Comparison of ENCODE assay signal across 22 cellular contexts in the genomic region with DNA sequence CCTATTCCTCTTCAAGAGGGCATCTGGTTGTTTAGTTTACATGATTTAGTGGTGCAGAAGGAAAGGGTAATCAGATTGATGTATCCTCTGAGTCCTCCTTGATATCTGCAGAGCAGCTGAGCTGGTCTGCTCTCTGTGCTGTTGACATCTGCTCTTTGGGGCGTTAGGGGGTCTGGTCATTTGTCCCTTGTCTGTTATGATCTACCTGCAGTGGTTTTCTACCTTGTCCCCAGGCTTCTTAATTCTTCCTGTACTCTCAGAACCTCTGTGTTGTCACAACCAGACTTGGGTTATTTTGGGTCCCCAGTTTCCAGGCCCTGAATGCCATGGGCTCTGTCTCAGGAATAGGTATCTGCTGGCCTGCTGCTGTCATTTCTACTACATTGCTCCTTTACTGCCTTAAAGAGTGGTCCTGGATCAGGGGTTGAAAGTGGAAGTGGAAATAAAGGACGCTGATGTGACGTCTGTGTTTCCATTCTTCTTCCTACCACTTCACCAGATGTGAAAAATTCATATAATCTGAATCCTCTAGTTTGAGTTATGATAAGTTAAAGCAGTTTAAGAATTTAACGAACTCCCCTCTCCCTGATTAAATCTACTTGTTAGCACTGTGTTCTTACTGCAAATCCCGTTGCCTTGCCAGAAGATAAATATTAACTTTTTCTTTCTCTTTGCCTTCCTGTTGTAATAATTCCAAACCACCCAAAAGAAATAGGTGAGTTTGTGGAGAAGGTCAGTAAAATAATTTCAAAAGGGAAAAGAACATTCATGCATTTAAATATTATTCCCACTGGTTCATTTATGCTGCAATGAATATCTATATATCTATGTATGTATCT. TPM values are rescaled to one million over a fixed set of nuclear protein-coding genes. Genes with fewer than 3 reads are reported as not detected.
DNase-seq lines count a peak whose midpoint lies in the region; ATAC-seq, FAIRE-seq and TF ChIP-seq lines count a peak whose summit lies in the region.
"Had no signal": no experiment of that assay in that cellular context is flagged by ENCODE, and none has a peak within 500 bp of the region (broad histone marks: within the 10 kb centered on the region; RNA-seq: fewer than 3 reads in every experiment).

No MANE protein-coding gene starts in this region.

- POLR2A ChIA-PET in GM12878 (lab: Charles Lee) = no interaction called here

- H3K79me2 ChIP-seq in GM12878 (ENCODE audit: control insufficient read depth, insufficient read depth, low read length) = no peaks in the 10 kb centered on the region

- H3K4me3 ChIP-seq in GM12878 = no peak overlapping the region
- H3K4me3 ChIP-seq in HAP-1 = no peak overlapping the region
- H3K4me3 ChIP-seq: BLaER1 treated with 17β-estradiol and CSF1 and Interleukin-3, amounts not matched to agents 10 nM and 100 nM; GM23248 had no signal

- TF ChIP-seq RAD21 in GM12878 (IDR thresholded peaks at IDR 0.05; ENCODE audit: insufficient read depth, low read depth, low read length) = no peak

- no peak for TF ChIP-seq CTCF in GM12878 (IDR thresholded peaks at IDR 0.05 in 2 of 3, conservative IDR thresholded peaks at IDR 0.05 in 1 of 3; ENCODE audit: control insufficient read depth in 2 of 3, extremely low read depth in 1 of 3, insufficient read depth in 1 of 3, low read depth in 3 of 3, low read length in 3 of 3)

- no peaks in the 10 kb centered on the region for H3K27me3 ChIP-seq in GM12878 (replicated peaks in 1 of 2; ENCODE audit: control insufficient read depth in 2 of 2, insufficient read depth in 2 of 2, low read length in 1 of 2)
- 0 out of 2 replicates have a peak, but pooled peaks cover 2% of the 10 kb centered on the region for H3K27me3 ChIP-seq in HAP-1 (ENCODE audit: low read depth)
- H3K27me3 ChIP-seq: BLaER1 treated with 17β-estradiol and CSF1 and Interleukin-3, amounts not matched to agents 10 nM and 100 nM had no signal

- H3K36me3 ChIP-seq in GM12878 (ENCODE audit: control insufficient read depth in 2 of 2, insufficient read depth in 2 of 2, low read length in 1 of 2) = no peaks in the 10 kb centered on the region
- no peaks in the 10 kb centered on the region for H3K36me3 ChIP-seq in HAP-1 (replicated peaks)
- H3K36me3 ChIP-seq: BLaER1 treated with 17β-estradiol and CSF1 and Interleukin-3, amounts not matched to agents 10 nM and 100 nM had no signal

- no peak overlapping the region for H2AFZ ChIP-seq in GM12878 (ENCODE audit: control insufficient read depth, low read depth, low read length)
- H2AFZ ChIP-seq: GM23248 had no signal

- peak; percentile 64 for FAIRE-seq in GM12878 (lab: Jason Lieb, UNC)

- no peak overlapping the region for H3K4me2 ChIP-seq in GM12878 (ENCODE audit: control insufficient read depth, insufficient read depth)
- H3K4me2 ChIP-seq: BLaER1 treated with 17β-estradiol and CSF1 and Interleukin-3, amounts not matched to agents 10 nM and 100 nM had no signal

- H3K4me1 ChIP-seq in GM12878 (ENCODE audit: control insufficient read depth, insufficient read depth, low read length) (no peaks in the 10 kb centered on the region), HAP-1 (no peaks in the 10 kb centered on the region)
- H3K4me1 ChIP-seq: BLaER1 treated with 17β-estradiol and CSF1 and Interleukin-3, amounts not matched to agents 10 nM and 100 nM; Caco-2 had no signal

- in situ Hi-C loops in GM12878 (cut with MboI) = no loop called here
- in situ Hi-C loops in HAP-1 (cut with MboI; ENCODE audit: low sequenced_read_pairs) = no loop called here

- no peaks in the 10 kb centered on the region for H4K20me1 ChIP-seq in GM12878 (ENCODE audit: control insufficient read depth, insufficient read depth)
- H4K20me1 ChIP-seq: BLaER1 treated with 17β-estradiol and CSF1 and Interleukin-3, amounts not matched to agents 10 nM and 100 nM had no signal

- H3K27ac ChIP-seq in GM12878 (ENCODE audit: control insufficient read depth, insufficient read depth) = no peak overlapping the region
- H3K27ac ChIP-seq: 22Rv1; BLaER1 treated with 17β-estradiol and CSF1 and Interleukin-3, amounts not matched to agents 10 nM and 100 nM; GM23248; RWPE1 had no signal

- no peak for TF ChIP-seq POLR2A in GM12878 (IDR thresholded peaks at IDR 0.05; ENCODE audit: low read depth, low read length)

- H3K9me3 ChIP-seq in GM12878 (replicated peaks; ENCODE audit: control insufficient read depth, insufficient read depth, low read length) (no peaks in the 10 kb centered on the region), HAP-1 (no peaks in the 10 kb centered on the region)
- H3K9me3 ChIP-seq: BLaER1 treated with 17β-estradiol and CSF1 and Interleukin-3, amounts not matched to agents 10 nM and 100 nM; Caco-2 had no signal

- under 1% methylated on average over 5 of the region's 5 CpGs for WGBS in GM12878 (ENCODE audit: insufficient coverage, insufficient replicate concordance, low lambda C conversion rate, missing lambda C conversion rate)

- CTCF ChIA-PET in GM12878 (lab: Yijun Ruan, JAX) = no interaction called here

- peak; percentile 28 for DNase-seq in NCI-H82 (lab: John Stamatoyannopoulos, UW)
- no peak for DNase-seq in NCI-H82 treated with DMSO at 0.1 percent for 48 hours (lab: John Stamatoyannopoulos, UW; ENCODE audit: unreplicated experiment)
- DNase-seq in GM12878 (ENCODE audit: low read depth, low spot score) = no peak
- DNase-seq in left lobe of liver (ENCODE audit: low spot score) = no peak
- no peak for DNase-seq in HAP-1 (ENCODE audit: low spot score in 2 of 2)
- no peak for DNase-seq in GOT3 (lab: John Stamatoyannopoulos, UW)
- no peak for DNase-seq in activated CD4-positive, alpha-beta T cell treated with anti-CD3 and anti-CD28 coated beads for 48 hours
- DNase-seq: Caco-2; CD4-positive, alpha-beta memory T cell; DMS 273 treated with DMSO at 0.1 percent for 48 hours; DMS79 treated with DMSO at 0.1 percent for 48 hours; NCI-H1105 treated with DMSO at 0.1 percent for 48 hours; NCI-H1694; NCI-H2081; NCI-H2171 treated with DMSO at 0.1 percent for 48 hours; NCI-H524 treated with DMSO at 0.1 percent for 48 hours had no signal

- intact Hi-C loops in GM12878 (cut with micrococcal nuclease; ENCODE audit: unreplicated experiment) = no loop called here

- RAD21 ChIA-PET in GM12878 (lab: Charles Lee; ENCODE audit: unreplicated experiment) = no interaction called here

- peak; percentile 34 for ATAC-seq in GM12878
- peak; percentile 54 for ATAC-seq in left lobe of liver
- no peak for ATAC-seq in GM18907 (IDR thresholded peaks at IDR 0.05; ENCODE audit: unreplicated experiment)

- no peak overlapping the region for H3K9ac ChIP-seq in GM12878 (ENCODE audit: control insufficient read depth, insufficient read depth, low read length)
- H3K9ac ChIP-seq: BLaER1 treated with 17β-estradiol and CSF1 and Interleukin-3, amounts not matched to agents 10 nM and 100 nM; GM23248 had no signal

- SMC1A ChIA-PET in GM12878 (lab: Charles Lee; ENCODE audit: uncharacterized antibody, unreplicated experiment) = no interaction called here

- BruUV-seq in GM12878 (replicated peaks; lab: Mats Ljungman, UMichigan) = no TSS peak

- no peak for TF ChIP-seq EP300 in GM12878 (IDR thresholded peaks at IDR 0.05; ENCODE audit: borderline replicate concordance in 1 of 2, control insufficient read depth in 1 of 2, low read depth in 2 of 2, low read length in 2 of 2)

TF ChIP-seq in GM12878, 131 proteins besides CTCF, POLR2A, EP300 and RAD21 (continues in another document):
- TF ChIP-seq RELA (IDR thresholded peaks at IDR 0.05; ENCODE audit: borderline replicate concordance, partially characterized antibody) (no peak), NR2C1 (IDR thresholded peaks at IDR 0.05) (no peak), POLR2AphosphoS5 (IDR thresholded peaks at IDR 0.05; ENCODE audit: low read length) (no peak), MTA3 (IDR thresholded peaks at IDR 0.05; ENCODE audit: borderline replicate concordance, low read length) (no peak), BCL11A (IDR thresholded peaks at IDR 0.05; ENCODE audit: low read depth, low read length) (no peak)
- TF ChIP-seq, protein P1, sequence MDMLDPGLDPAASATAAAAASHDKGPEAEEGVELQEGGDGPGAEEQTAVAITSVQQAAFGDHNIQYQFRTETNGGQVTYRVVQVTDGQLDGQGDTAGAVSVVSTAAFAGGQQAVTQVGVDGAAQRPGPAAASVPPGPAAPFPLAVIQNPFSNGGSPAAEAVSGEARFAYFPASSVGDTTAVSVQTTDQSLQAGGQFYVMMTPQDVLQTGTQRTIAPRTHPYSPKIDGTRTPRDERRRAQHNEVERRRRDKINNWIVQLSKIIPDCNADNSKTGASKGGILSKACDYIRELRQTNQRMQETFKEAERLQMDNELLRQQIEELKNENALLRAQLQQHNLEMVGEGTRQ (IDR thresholded peaks at IDR 0.05; ENCODE audit: borderline replicate concordance, low read depth, low read length) = no peak
- TF ChIP-seq, protein P2, sequence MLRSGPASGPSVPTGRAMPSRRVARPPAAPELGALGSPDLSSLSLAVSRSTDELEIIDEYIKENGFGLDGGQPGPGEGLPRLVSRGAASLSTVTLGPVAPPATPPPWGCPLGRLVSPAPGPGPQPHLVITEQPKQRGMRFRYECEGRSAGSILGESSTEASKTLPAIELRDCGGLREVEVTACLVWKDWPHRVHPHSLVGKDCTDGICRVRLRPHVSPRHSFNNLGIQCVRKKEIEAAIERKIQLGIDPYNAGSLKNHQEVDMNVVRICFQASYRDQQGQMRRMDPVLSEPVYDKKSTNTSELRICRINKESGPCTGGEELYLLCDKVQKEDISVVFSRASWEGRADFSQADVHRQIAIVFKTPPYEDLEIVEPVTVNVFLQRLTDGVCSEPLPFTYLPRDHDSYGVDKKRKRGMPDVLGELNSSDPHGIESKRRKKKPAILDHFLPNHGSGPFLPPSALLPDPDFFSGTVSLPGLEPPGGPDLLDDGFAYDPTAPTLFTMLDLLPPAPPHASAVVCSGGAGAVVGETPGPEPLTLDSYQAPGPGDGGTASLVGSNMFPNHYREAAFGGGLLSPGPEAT (IDR thresholded peaks at IDR 0.05; ENCODE audit: low read depth) = no peak

RNA-seq across cellular contexts. Expression of a gene that starts 16.6 kb away (rescaled TPM):
- total RNA-seq in GM12878 (2013; cell fraction: nucleolus; rRNA removed) = 10.2 and 14.2 TPM in 2 replicates
- total RNA-seq in GM12878 (2014; rRNA removed) = 1.1 and 2.1 TPM in 2 replicates
- total RNA-seq in GM12878 (2014; rRNA removed; fragmentation: Illumina TruSeq; extraction: Trizol) = 0.63 and 0.78 TPM in 2 replicates
- 0.77 and 1.0 TPM in 2 replicates for total RNA-seq in GM12878 (2021)
- 1.8 TPM for polyA plus RNA-seq in GM12878 (2011; ENCODE audit: low read depth)
- polyA plus RNA-seq in GM12878 (2011; rRNA removed) = 4.6 and 5.7 TPM in 2 replicates
- 1.4 and 2.2 TPM in 2 replicates for polyA plus RNA-seq in GM12878 (2011; cell fraction: cytosol; rRNA removed)
- 10.3 and 17.4 TPM in 2 replicates for polyA plus RNA-seq in GM12878 (2011; cell fraction: nucleus; rRNA removed)
- polyA plus RNA-seq in GM12878 (2012) = 0.84 and 0.87 TPM in 2 replicates
- polyA plus RNA-seq in GM12878 (2014; fragmentation: Illumina TruSeq; extraction: Trizol) = 0.59 and 0.63 TPM in 2 replicates
- under 1 TPM; 0.20 to 0.32 TPM for polyA plus RNA-seq in GM12878 (2014; fragmentation: Nextera tagmentation; extraction: Ambion mirVana)
- 0.32 and 0.47 TPM in 2 replicates for polyA plus RNA-seq in GM12878 (2014; rRNA removed)
- polyA plus RNA-seq in GM12878 (2016; fragmentation: Nextera tagmentation; extraction: Ambion mirVana) = under 1 TPM; 0.32 to 0.48 TPM
- 8.8 and 11.8 TPM in 2 replicates for polyA minus RNA-seq in GM12878 (2011; rRNA and poly(A)+ RNA removed)
- polyA minus RNA-seq in GM12878 (2011; cell fraction: cytosol; rRNA and poly(A)+ RNA removed) = 13.1 and 20.1 TPM in 2 replicates
- polyA minus RNA-seq in GM12878 (2011; cell fraction: nucleus; rRNA and poly(A)+ RNA removed) = 12.6 and 14.9 TPM in 2 replicates
- 1,770 TPM for total RNA-seq in left lobe of liver
- polyA plus RNA-seq: CD4-positive, alpha-beta memory T cell; IgD-negative memory B cell had no signal

Comparison
In these comparisons a context has a peak if more than half of its experiments do, and no peak if none do; other contexts are left out.
1. RNA of a gene that starts 16.6 kb away (total RNA-seq): 1,770 TPM in left lobe of liver (single experiment); 0.63 to 14.2 TPM in GM12878; every median in the first group is over 100 times any median in the second.